In the genomic region with DNA sequence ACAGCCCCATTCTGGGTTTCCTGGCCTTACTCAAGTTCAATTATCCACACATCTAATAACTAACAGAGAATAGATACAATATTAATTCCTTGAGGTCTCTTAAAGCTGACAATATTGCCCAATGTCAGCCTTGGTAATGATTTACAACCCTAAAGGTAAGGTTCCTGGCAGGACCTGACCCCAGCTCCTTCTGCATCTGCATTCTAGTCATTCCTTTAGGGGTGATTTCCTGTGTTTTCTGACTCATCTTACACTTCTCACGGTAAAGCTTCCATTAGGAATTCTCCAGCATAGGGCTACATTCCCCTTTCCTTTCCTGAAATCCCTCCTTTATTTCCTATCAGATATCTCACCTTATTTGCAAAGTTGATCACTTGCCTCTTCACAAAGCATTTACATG, we compare ENCODE assay signal across 13 cellular contexts. TPM values are rescaled to one million over a fixed set of nuclear protein-coding genes. Genes with fewer than 3 reads are reported as not detected.
DNase-seq lines count a peak whose midpoint lies in the region; TF ChIP-seq lines count a peak whose summit lies in the region.
"Had no signal": no experiment of that assay in that cellular context is flagged by ENCODE, and none has a peak within 500 bp of the region (broad histone marks: within the 10 kb centered on the region; RNA-seq: fewer than 3 reads in every experiment).

No MANE protein-coding gene starts in this region.

- H3K4me1 Mint-ChIP-seq in MCF 10A (ENCODE audit: insufficient read depth, unreplicated experiment) (peaks cover 21% of the 10 kb centered on the region), type B pancreatic cell (ENCODE audit: unreplicated experiment) (peaks cover 13% of the 10 kb centered on the region), CD14-positive monocyte (peaks cover 6% of the 10 kb centered on the region)

- H3K9me2 ChIP-seq in PC-9 (ENCODE audit: insufficient read depth) (no peaks in the 10 kb centered on the region), hepatocyte (replicated peaks; ENCODE audit: insufficient read depth) (no peaks in the 10 kb centered on the region)

- H3K27me3 Mint-ChIP-seq in MCF 10A (ENCODE audit: insufficient read depth, unreplicated experiment) (no peaks in the 10 kb centered on the region), type B pancreatic cell (no peaks in the 10 kb centered on the region), CD14-positive monocyte (ENCODE audit: low read depth in 3 of 3) (peaks cover 0 to 3% (median 0%) of the 10 kb centered on the region in 3 donors)

- H3F3A ChIP-seq in PC-9 (ENCODE audit: insufficient read depth, low read depth): no peaks in the 10 kb centered on the region

- H3K9me3 ChIP-seq in breast epithelium (no peaks in the 10 kb centered on the region), PC-9 (ENCODE audit: insufficient read depth, low read depth) (no peaks in the 10 kb centered on the region), hepatocyte (ENCODE audit: low read depth) (no peaks in the 10 kb centered on the region)
- H3K9me3 ChIP-seq: gastroesophageal sphincter had no signal

- H3K27ac Mint-ChIP-seq in MCF 10A (ENCODE audit: low read depth, unreplicated experiment) (peak overlapping the region; percentile 8), type B pancreatic cell (peak overlapping the region; percentile 2), CD14-positive monocyte (no peak overlapping the region)
- H3K27ac Mint-ChIP-seq: memory B cell had no signal

- H3K36me3 Mint-ChIP-seq in MCF 10A (ENCODE audit: insufficient read depth, unreplicated experiment): no peaks in the 10 kb centered on the region
- no peaks in the 10 kb centered on the region for H3K36me3 Mint-ChIP-seq in type B pancreatic cell
- H3K36me3 Mint-ChIP-seq in CD14-positive monocyte: no peaks in the 10 kb centered on the region
- H3K36me3 Mint-ChIP-seq: memory B cell had no signal

- CTCF ChIA-PET in MCF 10A (lab: Yijun Ruan, JAX): interaction anchor here (0.7 to 1.9 kb wide), 2 partner anchors 26 to 82 kb away, joined by 4 to 5 read pairs; no protein-coding TSS in a partner anchor
- CTCF ChIA-PET in PC-9 (lab: Charles Lee): no interaction called here

- TF ChIP-seq POLR2A in breast epithelium (IDR thresholded peaks at IDR 0.05): no peak

- TF ChIP-seq CTCF in MCF 10A (IDR thresholded peaks at IDR 0.05; ENCODE audit: unreplicated experiment): no peak
- TF ChIP-seq CTCF in breast epithelium (IDR thresholded peaks at IDR 0.05): no peak
- TF ChIP-seq CTCF in PC-9 (conservative IDR thresholded peaks at IDR 0.05): no peak
- no peak for TF ChIP-seq CTCF in hepatocyte (IDR thresholded peaks at IDR 0.05; ENCODE audit: poor library complexity)
- no peak for TF ChIP-seq CTCF in type B pancreatic cell (conservative IDR thresholded peaks at IDR 0.05)
- no peak for TF ChIP-seq CTCF in CD14-positive monocyte (IDR thresholded peaks at IDR 0.05)

- DNase-seq in MCF 10A (ENCODE audit: unreplicated experiment): peak; percentile 42
- DNase-seq in breast epithelium (ENCODE audit: low spot score in 2 of 2): no peak
- no peak for DNase-seq in PC-9
- DNase-seq in hepatocyte (ENCODE audit: low spot score): peak; percentile 40
- DNase-seq in type B pancreatic cell (ENCODE audit: extremely low spot score, unreplicated experiment): no peak
- no peak for DNase-seq in CD14-positive monocyte (ENCODE audit: low spot score)
- no peak for DNase-seq in NCI-H446 (lab: John Stamatoyannopoulos, UW)
- DNase-seq in SIG-M5 (lab: John Stamatoyannopoulos, UW): no peak
- DNase-seq: NCI-H446 treated with DMSO at 0.1 percent for 48 hours, right cardiac atrium had no signal

- H3K4me3 Mint-ChIP-seq in MCF 10A (ENCODE audit: unreplicated experiment): no peak overlapping the region
- no peak overlapping the region for H3K4me3 Mint-ChIP-seq in type B pancreatic cell
- H3K4me3 Mint-ChIP-seq in CD14-positive monocyte: peak overlapping the region in 1 of 2 donors; percentile 5
- H3K4me3 Mint-ChIP-seq: memory B cell had no signal

- H3K36me3 ChIP-seq in breast epithelium (no peaks in the 10 kb centered on the region), PC-9 (ENCODE audit: low read depth) (no peaks in the 10 kb centered on the region), hepatocyte (replicated peaks; ENCODE audit: insufficient read depth, low read depth) (no peaks in the 10 kb centered on the region)
- H3K36me3 ChIP-seq: gastroesophageal sphincter had no signal

- H4K20me1 ChIP-seq in PC-9 (ENCODE audit: insufficient read depth) (no peaks in the 10 kb centered on the region), hepatocyte (ENCODE audit: insufficient read depth, poor library complexity, severe bottlenecking) (no peaks in the 10 kb centered on the region)

- no peak overlapping the region for H3K27ac ChIP-seq in breast epithelium
- H3K27ac ChIP-seq in PC-9: peak overlapping the region; percentile 12; the same call in 1 of the 2 replicates
- H3K27ac ChIP-seq in hepatocyte: peak overlapping the region; percentile 70
- H3K27ac ChIP-seq: gastroesophageal sphincter, SK-N-MC had no signal

- H3K4me3 ChIP-seq in breast epithelium: no peak overlapping the region
- H3K4me3 ChIP-seq in PC-9: no peak overlapping the region
- H3K4me3 ChIP-seq in hepatocyte: no peak overlapping the region
- H3K4me3 ChIP-seq: gastroesophageal sphincter, SK-N-MC had no signal

- BruUV-seq in MCF 10A (replicated peaks; lab: Mats Ljungman, UMichigan) (no TSS peak), PC-9 (replicated peaks; lab: Mats Ljungman, UMichigan) (no TSS peak)

- peak overlapping the region; percentile 48 for H3K4me2 ChIP-seq in PC-9
- peak overlapping the region; percentile 59 for H3K4me2 ChIP-seq in hepatocyte

- no peaks in the 10 kb centered on the region for H3K4me1 ChIP-seq in breast epithelium
- H3K4me1 ChIP-seq in PC-9 (replicated peaks; ENCODE audit: insufficient read depth): peaks cover 16% of the 10 kb centered on the region
- H3K4me1 ChIP-seq in hepatocyte (ENCODE audit: insufficient read depth): peaks cover 13% of the 10 kb centered on the region
- H3K4me1 ChIP-seq: gastroesophageal sphincter had no signal

- no peaks in the 10 kb centered on the region for H3K27me3 ChIP-seq in breast epithelium
- H3K27me3 ChIP-seq in PC-9 (ENCODE audit: insufficient read depth, low read depth): no peaks in the 10 kb centered on the region
- H3K27me3 ChIP-seq in hepatocyte: no peaks in the 10 kb centered on the region
- H3K27me3 ChIP-seq: gastroesophageal sphincter had no signal

- H3K79me2 ChIP-seq in PC-9 (ENCODE audit: low read depth): no peaks in the 10 kb centered on the region
- no peaks in the 10 kb centered on the region for H3K79me2 ChIP-seq in hepatocyte

- intact Hi-C loops in MCF 10A (cut with micrococcal nuclease) (no loop called here), breast epithelium (cut with DNase I; ENCODE audit: low total_unique reads) (no loop called here), PC-9 (cut with micrococcal nuclease; ENCODE audit: unreplicated experiment) (no loop called here), CD14-positive monocyte (cut with micrococcal nuclease) (no loop called here)

- no peaks in the 10 kb centered on the region for H3K9me3 Mint-ChIP-seq in MCF 10A (ENCODE audit: unreplicated experiment)
- peaks cover 5% of the 10 kb centered on the region for H3K9me3 Mint-ChIP-seq in type B pancreatic cell
- peaks cover 0 to 5% (median 0%) of the 10 kb centered on the region in 7 donors for H3K9me3 Mint-ChIP-seq in CD14-positive monocyte
- H3K9me3 Mint-ChIP-seq: memory B cell had no signal

- WGBS in hepatocyte (ENCODE audit: low lambda C conversion rate, missing lambda C conversion rate): 5% methylated on average over 1 of the region's 1 CpG

- H2AFZ ChIP-seq in PC-9: peak overlapping the region; percentile 49; the same call in 1 of the 2 replicates
- no peak overlapping the region for H2AFZ ChIP-seq in hepatocyte

- POLR2A ChIA-PET in MCF 10A (lab: Yijun Ruan, JAX) (no interaction called here), PC-9 (lab: Charles Lee; ENCODE audit: unreplicated experiment) (interaction anchor here (0.5 kb wide), 1 partner anchor 93 kb away, joined by 7 read pairs; a partner anchor contains a TSS)

RNA-seq across cellular contexts. Expression of a gene that starts 9.3 kb away (rescaled TPM):
- 0.42 TPM in 1 of 2 replicates, not detected in the other for total RNA-seq in MCF 10A (2022)
- 1 to 10 TPM in 1 of 3 donors, under 1 TPM in 1, not detected in 1; 0.44 to 2.9 TPM for total RNA-seq in breast epithelium
- not detected in 2 replicates for total RNA-seq in PC-9 (2021)
- 9.4 and 9.5 TPM in 2 replicates for total RNA-seq in hepatocyte
- polyA plus RNA-seq in hepatocyte: 1.7 and 2.1 TPM in 2 replicates
- total RNA-seq in type B pancreatic cell (ENCODE audit: low replicate concordance): 0.92 and 6.7 TPM in 2 replicates
- polyA plus RNA-seq in CD14-positive monocyte: not detected
- total RNA-seq: right cardiac atrium had no signal
- polyA plus RNA-seq: right cardiac atrium had no signal

RNA-seq across cellular contexts. Expression of a gene that starts 59.2 kb away (rescaled TPM):
- 0.17 TPM in 1 of 2 replicates, not detected in the other for total RNA-seq in MCF 10A (2022)
- 10 to 100 TPM; 10.8 to 26.6 (median 13.3) TPM for total RNA-seq in breast epithelium
- total RNA-seq in PC-9 (2021): 0.25 TPM in 1 of 2 replicates, not detected in the other
- total RNA-seq in hepatocyte: 0.84 and 1.7 TPM in 2 replicates
- polyA plus RNA-seq in hepatocyte: 0.52 and 0.92 TPM in 2 replicates
- total RNA-seq in type B pancreatic cell (ENCODE audit: low replicate concordance): 0.10 and 0.29 TPM in 2 replicates
- polyA plus RNA-seq in CD14-positive monocyte: 10 to 100 TPM; 45.0 to 56.8 TPM

Comparison
In these comparisons a context has a peak if more than half of its experiments do, and no peak if none do; other contexts are left out.
1. DNase-seq: peak in MCF 10A (single experiment) and hepatocyte (single experiment); none in breast epithelium (0 of 2), PC-9 (0 of 2), type B pancreatic cell (single experiment), CD14-positive monocyte (single experiment), NCI-H446 (0 of 2) and SIG-M5 (single experiment).
2. H3K27ac Mint-ChIP-seq: peak in MCF 10A (single experiment) and type B pancreatic cell (single experiment); none in CD14-positive monocyte (0 of 7).
3. H3K27ac ChIP-seq: peak in PC-9 (single experiment) and hepatocyte (single experiment); none in breast epithelium (0 of 2).